ENCODE assay signal across 8 cellular contexts in the genomic region with DNA sequence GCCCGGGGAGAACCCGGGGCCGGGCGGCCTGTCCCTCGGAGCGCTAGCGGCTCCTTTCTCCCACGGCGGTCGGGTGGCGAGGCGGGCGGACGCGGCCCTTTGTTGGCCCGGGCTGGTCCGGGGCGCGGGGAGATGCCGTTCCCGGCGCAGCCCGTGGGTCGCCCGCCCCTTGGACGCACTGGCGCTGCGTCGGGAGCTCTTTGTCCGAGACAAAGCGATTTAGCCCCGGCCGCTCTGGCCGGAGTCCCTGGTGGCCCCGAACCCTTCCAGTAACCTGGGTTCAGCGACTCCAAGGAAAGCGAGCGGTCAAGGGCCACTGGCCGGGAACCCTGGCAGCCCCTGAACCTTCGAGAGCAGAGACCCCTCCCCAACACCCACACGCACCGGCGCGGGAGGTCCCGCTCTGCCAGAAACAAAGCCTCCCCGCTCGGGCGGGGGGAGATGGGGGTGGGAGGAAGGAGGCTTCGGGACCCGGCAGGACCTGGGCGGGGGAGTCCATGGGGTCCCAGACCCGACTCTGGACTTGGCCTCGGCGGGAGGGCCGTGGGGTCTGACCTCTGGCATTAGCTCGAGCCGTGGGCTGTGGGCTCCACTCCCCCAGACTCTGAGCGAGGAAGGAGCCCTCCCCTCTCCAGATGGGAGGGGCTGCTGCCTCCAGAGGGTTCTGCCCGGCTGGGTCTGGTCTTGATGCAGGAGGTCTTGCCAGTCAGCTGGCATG. TPM values are rescaled to one million over a fixed set of nuclear protein-coding genes. Genes with fewer than 3 reads are reported as not detected.
DNase-seq lines count a peak whose midpoint lies in the region; ATAC-seq and TF ChIP-seq lines count a peak whose summit lies in the region.

No MANE protein-coding gene starts in this region.

- CTCF ChIA-PET in A673 (lab: Charles Lee): no interaction called here
- CTCF ChIA-PET in CD4-positive, alpha-beta memory T cell (lab: Charles Lee; ENCODE audit: partially characterized antibody): no interaction called here

- H3K9me3 Mint-ChIP-seq in mesothelial cell of epicardium: peaks cover 3% of the 10 kb centered on the region
- peaks cover 0 to 3% (median 0%) of the 10 kb centered on the region in 8 donors for H3K9me3 Mint-ChIP-seq in CD4-positive, alpha-beta memory T cell

- H3K4me1 Mint-ChIP-seq in mesothelial cell of epicardium: peaks cover 5% of the 10 kb centered on the region
- peaks cover 1 to 13% (median 7%) of the 10 kb centered on the region in 4 donors for H3K4me1 Mint-ChIP-seq in CD4-positive, alpha-beta memory T cell

- peaks cover 51% of the 10 kb centered on the region for H3K27me3 ChIP-seq in A673 (replicated peaks; ENCODE audit: insufficient read depth, low read depth, low read length, poor library complexity)
- peaks cover 26% of the 10 kb centered on the region for H3K27me3 ChIP-seq in CD4-positive, alpha-beta memory T cell (ENCODE audit: insufficient read depth, low read length)

- H3K27ac ChIP-seq in A673 (ENCODE audit: low read depth, low read length, poor library complexity, severe bottlenecking): peak overlapping the region; percentile 50
- H3K27ac ChIP-seq in CD4-positive, alpha-beta memory T cell (ENCODE audit: low read depth, low read length): no peak overlapping the region

- no peaks in the 10 kb centered on the region for H3K9me3 ChIP-seq in A673 (ENCODE audit: low read depth, low read length, poor library complexity, severe bottlenecking)
- H3K9me3 ChIP-seq in CD4-positive, alpha-beta memory T cell (ENCODE audit: control insufficient read depth in 1 of 2, low read length in 2 of 2): no peaks in the 10 kb centered on the region

- no peaks in the 10 kb centered on the region for H3K36me3 ChIP-seq in A673 (ENCODE audit: insufficient read depth, low read length, poor library complexity, severe bottlenecking)
- no peaks in the 10 kb centered on the region for H3K36me3 ChIP-seq in CD4-positive, alpha-beta memory T cell (ENCODE audit: insufficient read depth, low read length)

- POLR2A ChIA-PET in A673 (lab: Charles Lee; ENCODE audit: low non-redundant PET): no interaction called here
- POLR2A ChIA-PET in CD4-positive, alpha-beta memory T cell (lab: Charles Lee; ENCODE audit: partially characterized antibody): no interaction called here

- peak; percentile 23 for ATAC-seq in HG02642 (IDR thresholded peaks at IDR 0.05; ENCODE audit: poor library complexity, unreplicated experiment)

- in situ Hi-C loops in G401 (cut with HindIII; ENCODE audit: low sequenced_read_pairs): no loop called here

- H3K4me1 ChIP-seq in A673 (ENCODE audit: insufficient read depth, low read length, poor library complexity, severe bottlenecking): peaks cover 10% of the 10 kb centered on the region
- H3K4me1 ChIP-seq in CD4-positive, alpha-beta memory T cell (ENCODE audit: insufficient read depth, low read length): peaks cover 15% of the 10 kb centered on the region

- no peak overlapping the region for H3K27ac Mint-ChIP-seq in mesothelial cell of epicardium
- H3K27ac Mint-ChIP-seq in CD4-positive, alpha-beta memory T cell: peak overlapping the region in 1 of 7 donors; percentile 57

- DNase-seq in A673 (ENCODE audit: low spot score) (no peak), choroid plexus epithelial cell (ENCODE audit: low read depth) (no peak), mesothelial cell of epicardium (ENCODE audit: low spot score in 2 of 2, unreplicated experiment in 2 of 2) (no peak), G401 (ENCODE audit: low spot score) (no peak), SKM-1 treated with dmso at 0.1 percent for 144 hours (lab: John Stamatoyannopoulos, UW; ENCODE audit: unreplicated experiment) (no peak)
- no peak for DNase-seq in CD4-positive, alpha-beta memory T cell
- DNase-seq in activated CD4-positive, alpha-beta T cell treated with anti-CD3 and anti-CD28 coated beads for 1 hour: no peak

- no peak for TF ChIP-seq CTCF in A673 (conservative IDR thresholded peaks at IDR 0.05; ENCODE audit: low read depth, low read length)
- TF ChIP-seq CTCF in choroid plexus epithelial cell (conservative IDR thresholded peaks at IDR 0.05; ENCODE audit: low read depth, low read length): no peak
- no peak for TF ChIP-seq CTCF in mesothelial cell of epicardium (IDR thresholded peaks at IDR 0.05; ENCODE audit: unreplicated experiment)

- no TSS peak for BruUV-seq in A673 (replicated peaks; lab: Mats Ljungman, UMichigan)

- intact Hi-C loops in A673 (cut with micrococcal nuclease; ENCODE audit: unreplicated experiment): no loop called here
- intact Hi-C loops in CD4-positive, alpha-beta memory T cell (cut with micrococcal nuclease): loop anchor here (10.0 kb wide), 1 partner anchor 147 kb away; the partner anchor contains the start of gene LRRC27

- peaks cover 79% of the 10 kb centered on the region for H3K27me3 Mint-ChIP-seq in mesothelial cell of epicardium (ENCODE audit: low read depth)
- H3K27me3 Mint-ChIP-seq in CD4-positive, alpha-beta memory T cell: peaks cover 36 to 41% of the 10 kb centered on the region in 2 donors

- peak overlapping the region; percentile 65 for H3K4me3 ChIP-seq in A673 (ENCODE audit: low read depth, low read length, poor library complexity, severe bottlenecking)
- H3K4me3 ChIP-seq in choroid plexus epithelial cell (ENCODE audit: low read depth, low read length): peak overlapping the region; percentile 56
- no peak overlapping the region for H3K4me3 ChIP-seq in CD4-positive, alpha-beta memory T cell (ENCODE audit: low read length in 2 of 2)

- peak overlapping the region; percentile 59 for H3K4me3 Mint-ChIP-seq in mesothelial cell of epicardium
- peak overlapping the region in 4 of 8 donors; percentile 36 to 64 (median 42) for H3K4me3 Mint-ChIP-seq in CD4-positive, alpha-beta memory T cell

- peaks cover 3% of the 10 kb centered on the region for H3K36me3 Mint-ChIP-seq in mesothelial cell of epicardium
- no peaks in the 10 kb centered on the region for H3K36me3 Mint-ChIP-seq in CD4-positive, alpha-beta memory T cell

RNA-seq across cellular contexts. Expression of gene DPYSL4, which starts 0.8 kb away (rescaled TPM):
- 13.1 and 18.2 TPM in 2 replicates for total RNA-seq in A673 (2021)
- 13.1 to 18.6 TPM (median 14.4 TPM) in 3 replicates for total RNA-seq in mesothelial cell of epicardium
- total RNA-seq in G401 (2014; rRNA removed; shearing (Covaris generic)): 4.9 and 6.0 TPM in 2 replicates
- 1 to 10 TPM in 1 of 2 experiments, under 1 TPM in 1; 0.58 to 1.8 TPM for total RNA-seq in CD4-positive, alpha-beta memory T cell
- polyA plus RNA-seq in CD4-positive, alpha-beta memory T cell: under 1 TPM; 0.21 to 0.24 TPM

Comparison
In these comparisons a context has a peak if more than half of its experiments do, and no peak if none do; other contexts are left out.
1. H3K4me3 ChIP-seq: peak in A673 (single experiment) and choroid plexus epithelial cell (single experiment); none in CD4-positive, alpha-beta memory T cell (0 of 2).